In the genomic region with DNA sequence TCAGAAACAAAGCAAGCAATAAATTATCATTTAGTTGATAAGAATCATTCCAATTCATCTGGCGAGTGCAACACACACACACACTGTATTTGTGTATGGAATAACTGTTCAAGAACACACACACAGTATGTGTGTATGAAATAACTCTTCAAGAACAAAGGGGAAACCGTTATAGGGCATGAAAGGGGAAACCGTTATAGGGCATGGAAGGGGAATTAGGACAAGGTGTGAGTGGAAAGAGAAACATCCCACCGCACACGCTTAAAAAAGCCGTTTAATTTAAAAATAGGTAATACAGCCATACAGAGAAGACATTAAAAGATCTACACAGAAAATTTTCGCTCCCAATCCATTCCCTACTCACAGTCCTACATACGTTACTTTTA, we compare ENCODE assay signal across 8 cellular contexts. TPM values are rescaled to one million over a fixed set of nuclear protein-coding genes. Genes with fewer than 3 reads are reported as not detected.
DNase-seq lines count a peak whose midpoint lies in the region; ATAC-seq and TF ChIP-seq lines count a peak whose summit lies in the region.

No MANE protein-coding gene starts in this region.

- peak overlapping the region; percentile 58 to 61 for H3K9ac ChIP-seq in mucosa of rectum (ENCODE audit: low read depth in 1 of 2, low read length in 2 of 2)

- TF ChIP-seq POLR2A in body of pancreas (IDR thresholded peaks at IDR 0.05): no peak

- H3K4me1 ChIP-seq in CD4-positive, alpha-beta memory T cell (ENCODE audit: insufficient read depth, low read length): peaks cover 24% of the 10 kb centered on the region
- H3K4me1 ChIP-seq in body of pancreas: peaks cover 26% of the 10 kb centered on the region
- H3K4me1 ChIP-seq in mucosa of rectum (ENCODE audit: control insufficient read depth in 2 of 2, insufficient read depth in 2 of 2, low read length in 2 of 2): peaks cover 9 to 13% of the 10 kb centered on the region in 2 donors

- H3K27ac ChIP-seq in CD4-positive, alpha-beta memory T cell (ENCODE audit: low read depth, low read length): peak overlapping the region; percentile 75
- H3K27ac ChIP-seq in body of pancreas: peak overlapping the region in 1 of 4 donors; percentile 87
- H3K27ac ChIP-seq in mucosa of rectum (ENCODE audit: low read depth in 2 of 2, low read length in 2 of 2): no peak overlapping the region

- peaks cover 0 to 27% of the 10 kb centered on the region in 2 donors for H3K36me3 Mint-ChIP-seq in CD4-positive, alpha-beta memory T cell

- intact Hi-C loops in CD4-positive, alpha-beta memory T cell (cut with micrococcal nuclease): loop anchor here (1.0 kb wide), 3 partner anchors 18 to 225 kb away; a partner anchor contains a TSS
- intact Hi-C loops in body of pancreas (cut with DNase I): no loop called here

- ATAC-seq in HG03097 (IDR thresholded peaks at IDR 0.05; ENCODE audit: low FRiP score, unreplicated experiment): peak; percentile 4
- ATAC-seq in body of pancreas: no peak
- ATAC-seq in GM19455 (IDR thresholded peaks at IDR 0.05; ENCODE audit: unreplicated experiment): no peak

- H3K4me1 Mint-ChIP-seq in CD4-positive, alpha-beta memory T cell: peaks cover 18 to 42% (median 26%) of the 10 kb centered on the region in 4 donors

- H3K36me3 ChIP-seq in CD4-positive, alpha-beta memory T cell (ENCODE audit: insufficient read depth, low read length): no peaks in the 10 kb centered on the region
- H3K36me3 ChIP-seq in body of pancreas (replicated peaks in 1 of 2; ENCODE audit: insufficient read depth in 1 of 2, low read depth in 2 of 2) (no peaks in the 10 kb centered on the region), mucosa of rectum (ENCODE audit: control insufficient read depth in 2 of 2, insufficient read depth in 2 of 2, low read length in 2 of 2) (peaks cover under 1 to 10% of the 10 kb centered on the region in 2 donors)

- TF ChIP-seq CTCF in body of pancreas (IDR thresholded peaks at IDR 0.05): no peak

- no peaks in the 10 kb centered on the region for H3K27me3 Mint-ChIP-seq in CD4-positive, alpha-beta memory T cell

- H3K4me3 ChIP-seq in CD4-positive, alpha-beta memory T cell (ENCODE audit: low read length in 2 of 2): peak overlapping the region; percentile 59 to 98
- peak overlapping the region; percentile 44 to 100 for H3K4me3 ChIP-seq in body of pancreas
- peak overlapping the region; percentile 87 to 100 for H3K4me3 ChIP-seq in mucosa of rectum (ENCODE audit: low read length in 2 of 2)

- CTCF ChIA-PET in CD4-positive, alpha-beta memory T cell (lab: Charles Lee; ENCODE audit: partially characterized antibody): no interaction called here

- peak overlapping the region; percentile 85 to 99 (median 93) for H3K4me3 Mint-ChIP-seq in CD4-positive, alpha-beta memory T cell

- 0 to 1% methylated on average over 8 of the region's 8 CpGs for WGBS in body of pancreas, 2 donors

- peaks cover 0 to 2% (median 0%) of the 10 kb centered on the region in 8 donors for H3K9me3 Mint-ChIP-seq in CD4-positive, alpha-beta memory T cell

- POLR2A ChIA-PET in CD4-positive, alpha-beta memory T cell (lab: Charles Lee; ENCODE audit: partially characterized antibody): interaction anchor here (1.7 to 3.0 kb wide), 3 partner anchors 18 to 224 kb away, joined by 15 to 31 read pairs (median 17); a partner anchor contains a TSS

- DNase-seq in CD4-positive, alpha-beta memory T cell: no peak
- DNase-seq in body of pancreas: no peak
- no peak for DNase-seq in NOMO-1 treated with DMSO at 0.1 percent for 48 hours (lab: John Stamatoyannopoulos, UW; ENCODE audit: unreplicated experiment)
- DNase-seq in 8988T: no peak
- no peak for DNase-seq in AG08396 (ENCODE audit: low spot score)

- no peaks in the 10 kb centered on the region for H3K27me3 ChIP-seq in CD4-positive, alpha-beta memory T cell (ENCODE audit: insufficient read depth, low read length)
- H3K27me3 ChIP-seq in body of pancreas (no peaks in the 10 kb centered on the region), mucosa of rectum (ENCODE audit: control insufficient read depth in 2 of 2, insufficient read depth in 2 of 2, low read length in 2 of 2) (no peaks in the 10 kb centered on the region)

- H3K27ac Mint-ChIP-seq in CD4-positive, alpha-beta memory T cell: peak overlapping the region; percentile 79 to 99 (median 92)

- no peaks in the 10 kb centered on the region for H3K9me3 ChIP-seq in CD4-positive, alpha-beta memory T cell (ENCODE audit: control insufficient read depth in 1 of 2, low read length in 2 of 2)
- H3K9me3 ChIP-seq in body of pancreas: no peaks in the 10 kb centered on the region
- H3K9me3 ChIP-seq in mucosa of rectum (ENCODE audit: control insufficient read depth in 2 of 2, low read length in 2 of 2): no peaks in the 10 kb centered on the region

RNA-seq across cellular contexts. Expression of a gene that starts 0.6 kb away (rescaled TPM):
- total RNA-seq in CD4-positive, alpha-beta memory T cell: 10 to 100 TPM; 52.4 to 54.0 TPM
- polyA plus RNA-seq in CD4-positive, alpha-beta memory T cell: 100 to 1,000 TPM in 1 of 2 donors, 10 to 100 TPM in 1; 69.4 to 122 TPM
- 10 to 100 TPM; 18.2 to 20.8 TPM for total RNA-seq in body of pancreas

RNA-seq across cellular contexts. Expression of a gene that starts 18.2 kb away (rescaled TPM):
- 10 to 100 TPM; 61.6 to 62.8 TPM for total RNA-seq in CD4-positive, alpha-beta memory T cell
- 10 to 100 TPM; 64.2 to 82.5 TPM for polyA plus RNA-seq in CD4-positive, alpha-beta memory T cell
- 10 to 100 TPM; 20.8 to 26.4 TPM for total RNA-seq in body of pancreas
